Comparison of ENCODE assay signal across 12 cellular contexts in genomic region chr1:9766759-9767442, GRCh38. TPM values are rescaled to one million over a fixed set of nuclear protein-coding genes. Genes with fewer than 3 reads are reported as not detected.
DNase-seq lines count a peak whose midpoint lies in the region; ATAC-seq, FAIRE-seq and TF ChIP-seq lines count a peak whose summit lies in the region.
"Had no signal": no experiment of that assay in that cellular context is flagged by ENCODE, and none has a peak within 500 bp of the region (broad histone marks: within the 10 kb centered on the region; RNA-seq: fewer than 3 reads in every experiment).

No MANE protein-coding gene starts in this region.

- BruUV-seq in PC-3 (replicated peaks; lab: Mats Ljungman, UMichigan) = no TSS peak

- H3K9me2 ChIP-seq in PC-3 (replicated peaks; ENCODE audit: low read length) = no peaks in the 10 kb centered on the region

- H3K79me1 ChIP-seq in trophoblast cell (ENCODE audit: low read length) = no peaks in the 10 kb centered on the region

- no peak overlapping the region for H4K91ac ChIP-seq in trophoblast cell (ENCODE audit: low read depth, low read length)

- H3K27ac ChIP-seq in CD4-positive, CD25-positive, alpha-beta regulatory T cell (ENCODE audit: insufficient read depth, low read length, poor library complexity, severe bottlenecking) = no peak overlapping the region
- H3K27ac ChIP-seq in PC-3 (ENCODE audit: low read length) (peak overlapping the region; percentile 81), trophoblast cell (ENCODE audit: low read depth, low read length) (no peak overlapping the region)
- H3K27ac ChIP-seq: lower lobe of right lung had no signal

- H2AFZ ChIP-seq in PC-3 (ENCODE audit: low read length) (no peak overlapping the region), trophoblast cell (ENCODE audit: insufficient read depth, low read length, poor library complexity) (no peak overlapping the region)

- H3K4me2 ChIP-seq in PC-3 (ENCODE audit: low read length) (0 out of 2 replicates have a peak overlapping the region, but pooled peaks have one; percentile 26), trophoblast cell (ENCODE audit: low read length) (no peak overlapping the region)

- no peak overlapping the region for H4K12ac ChIP-seq in trophoblast cell (ENCODE audit: low read depth, low read length)

- POLR2A ChIA-PET in PC-3 (lab: Charles Lee; ENCODE audit: unreplicated experiment) = interaction anchor here (0.5 kb wide), 1 partner anchor 24 kb away, joined by 3 read pairs; no protein-coding TSS in a partner anchor

- no peak for FAIRE-seq in GM12892 (lab: Jason Lieb, UNC)

- no peak overlapping the region for H3K23ac ChIP-seq in trophoblast cell (ENCODE audit: low read length)

- no peaks in the 10 kb centered on the region for H3K27me3 ChIP-seq in CD4-positive, CD25-positive, alpha-beta regulatory T cell (ENCODE audit: control insufficient read depth, insufficient read depth, low read length)
- H3K27me3 ChIP-seq in PC-3 (ENCODE audit: low read length) = no peaks in the 10 kb centered on the region
- H3K27me3 ChIP-seq in trophoblast cell (ENCODE audit: insufficient read depth, low read length) = no peaks in the 10 kb centered on the region

- H3K4ac ChIP-seq in trophoblast cell (ENCODE audit: low read depth, low read length) = no peak overlapping the region

- H3K9ac ChIP-seq in PC-3 (ENCODE audit: low read length) = no peak overlapping the region
- H3K9ac ChIP-seq in trophoblast cell (ENCODE audit: low read length) = no peak overlapping the region

- H3K4me1 ChIP-seq in CD4-positive, CD25-positive, alpha-beta regulatory T cell (ENCODE audit: control insufficient read depth, insufficient read depth, low read length, poor library complexity, severe bottlenecking) = no peaks in the 10 kb centered on the region
- H3K4me1 ChIP-seq in PC-3 (ENCODE audit: insufficient read depth, low read length) (peaks cover 29% of the 10 kb centered on the region), trophoblast cell (ENCODE audit: control insufficient read depth in 1 of 2, insufficient read depth in 2 of 2, low read length in 2 of 2) (no peaks in the 10 kb centered on the region)

- H3K27me3 Mint-ChIP-seq in CD4-positive, CD25-positive, alpha-beta regulatory T cell = no peaks in the 10 kb centered on the region

- no peaks in the 10 kb centered on the region for H3K9me3 Mint-ChIP-seq in CD4-positive, CD25-positive, alpha-beta regulatory T cell

- no peak for DNase-seq in CD4-positive, CD25-positive, alpha-beta regulatory T cell
- DNase-seq in PC-3 = peak; percentile 96
- DNase-seq in epithelial cell of esophagus (ENCODE audit: low read depth) = peak; percentile 100
- DNase-seq in trophoblast cell = peak; percentile 99
- DNase-seq in GM12892 (ENCODE audit: insufficient read length) = no peak
- no peak for DNase-seq in NCI-H345 treated with DMSO at 0.1 percent for 48 hours (lab: John Stamatoyannopoulos, UW; ENCODE audit: unreplicated experiment)
- DNase-seq in HUDEP-2 (lab: John Stamatoyannopoulos, UW; ENCODE audit: unreplicated experiment in 76 of 76) = no peak
- DNase-seq: activated CD4-positive, alpha-beta T cell treated with anti-CD3 and anti-CD28 coated beads, Interleukin-2, amount 50 U/mL, for 1 hour; lower lobe of right lung; NCI-H774; stimulated activated CD4-positive, alpha-beta T cell treated with anti-CD3 and anti-CD28 coated beads, Interleukin-2, amount 100 ng/mL, for 24 hours had no signal

- H2BK5ac ChIP-seq in trophoblast cell (ENCODE audit: low read depth, low read length, poor library complexity) = no peak overlapping the region

- H3K18ac ChIP-seq in trophoblast cell (ENCODE audit: low read length) = no peak overlapping the region

- no peak overlapping the region for H2AK5ac ChIP-seq in trophoblast cell (ENCODE audit: low read length)

- peaks cover 20% of the 10 kb centered on the region for H3K36me3 Mint-ChIP-seq in CD4-positive, CD25-positive, alpha-beta regulatory T cell

- H2BK120ac ChIP-seq in trophoblast cell (ENCODE audit: insufficient read depth, low read length, poor library complexity) = no peak overlapping the region

- H3K27ac Mint-ChIP-seq in CD4-positive, CD25-positive, alpha-beta regulatory T cell = peak overlapping the region; percentile 17 to 55 (median 43)

- peaks cover 0 to 33% (median 10%) of the 10 kb centered on the region in 4 donors for H3K4me1 Mint-ChIP-seq in CD4-positive, CD25-positive, alpha-beta regulatory T cell

- TF ChIP-seq POLR2A in GM12892 (IDR thresholded peaks at IDR 0.05; ENCODE audit: low read depth, low read length) = no peak

- intact Hi-C loops in PC-3 (cut with micrococcal nuclease) = loop anchor here (2.0 kb wide), 1 partner anchor 16 kb away; no protein-coding TSS in a partner anchor

- CTCF ChIA-PET in PC-3 (lab: Charles Lee) = interaction anchor here (0.6 to 1.0 kb wide), 2 partner anchors 47 to 124 kb away, joined by 3 to 5 read pairs; no protein-coding TSS in a partner anchor

- H3K36me3 ChIP-seq in CD4-positive, CD25-positive, alpha-beta regulatory T cell (ENCODE audit: control insufficient read depth, insufficient read depth, low read length) = peaks cover 14% of the 10 kb centered on the region
- H3K36me3 ChIP-seq in PC-3 (ENCODE audit: low read depth, low read length) (no peaks in the 10 kb centered on the region; the same call in 1 of the 2 replicates), trophoblast cell (ENCODE audit: control insufficient read depth in 1 of 2, insufficient read depth in 2 of 2, low read length in 2 of 2) (peaks cover under 1 to 3% of the 10 kb centered on the region in 2 experiments)

- H2BK12ac ChIP-seq in trophoblast cell (ENCODE audit: low read length) = no peak overlapping the region

- H3K4me3 ChIP-seq in CD4-positive, CD25-positive, alpha-beta regulatory T cell (ENCODE audit: low read depth, low read length) = no peak overlapping the region
- H3K4me3 ChIP-seq in PC-3 (ENCODE audit: low read length) = no peak overlapping the region
- H3K4me3 ChIP-seq in epithelial cell of esophagus (ENCODE audit: low read length) = no peak overlapping the region
- no peak overlapping the region for H3K4me3 ChIP-seq in trophoblast cell (ENCODE audit: low read depth, low read length)
- H3K4me3 ChIP-seq: lower lobe of right lung had no signal

- H3K9me3 ChIP-seq in CD4-positive, CD25-positive, alpha-beta regulatory T cell (ENCODE audit: control insufficient read depth in 2 of 2, low read length in 2 of 2) = no peaks in the 10 kb centered on the region
- H3K9me3 ChIP-seq in PC-3 (ENCODE audit: low read length) = no peaks in the 10 kb centered on the region
- no peaks in the 10 kb centered on the region for H3K9me3 ChIP-seq in trophoblast cell (ENCODE audit: insufficient read depth, low read depth, low read length)
- H3K9me3 ChIP-seq: lower lobe of right lung had no signal

- WGBS in trophoblast cell (ENCODE audit: extremely low coverage, insufficient coverage, insufficient read length) = no CpG with 5 or more reads among the region's 15 CpGs

- H4K8ac ChIP-seq in trophoblast cell (ENCODE audit: low read depth, low read length) = no peak overlapping the region

- H3K79me2 ChIP-seq in PC-3 (ENCODE audit: low read length) = peaks cover 46% of the 10 kb centered on the region
- no peaks in the 10 kb centered on the region for H3K79me2 ChIP-seq in trophoblast cell (ENCODE audit: control insufficient read depth, insufficient read depth, low read length, poor library complexity)

- ATAC-seq in CD4-positive, CD25-positive, alpha-beta regulatory T cell (ENCODE audit: low read depth in 2 of 2) = no peak
- ATAC-seq in PC-3 = peak; percentile 97
- ATAC-seq in HG03521 (IDR thresholded peaks at IDR 0.05; ENCODE audit: unreplicated experiment) = no peak
- ATAC-seq: lower lobe of right lung had no signal

- TF ChIP-seq CTCF in PC-3 (conservative IDR thresholded peaks at IDR 0.05; ENCODE audit: low read depth, low read length) = no peak
- no peak for TF ChIP-seq CTCF in epithelial cell of esophagus (IDR thresholded peaks at IDR 0.05; ENCODE audit: insufficient read depth, low read depth, low read length, missing control alignments)

- H3K14ac ChIP-seq in trophoblast cell (ENCODE audit: low read length) = no peak overlapping the region

- H3K4me3 Mint-ChIP-seq in CD4-positive, CD25-positive, alpha-beta regulatory T cell = no peak overlapping the region

- no peaks in the 10 kb centered on the region for H4K20me1 ChIP-seq in PC-3 (ENCODE audit: low read length)

- peaks cover 10% of the 10 kb centered on the region for H3F3A ChIP-seq in PC-3 (ENCODE audit: low read length, unreplicated experiment)

RNA-seq across cellular contexts. Expression of gene CLSTN1, which starts 56.9 kb away (rescaled TPM):
- total RNA-seq in CD4-positive, CD25-positive, alpha-beta regulatory T cell = 106 TPM
- polyA plus RNA-seq in CD4-positive, CD25-positive, alpha-beta regulatory T cell = 10 to 100 TPM; 19.2 to 25.4 (median 22.3) TPM
- 98.3 and 117 TPM in 2 replicates for total RNA-seq in PC-3 (2014; rRNA removed)
- polyA plus RNA-seq in trophoblast cell (2013) = 40.1 and 42.2 TPM in 2 replicates
- 17.4 TPM for polyA plus RNA-seq in GM12892 (2012; ENCODE audit: missing spikeins)

Comparison
In these comparisons a context has a peak if more than half of its experiments do, and no peak if none do; other contexts are left out.
1. DNase-seq: peak in PC-3 (single experiment), epithelial cell of esophagus (single experiment) and trophoblast cell (2 of 2); none in CD4-positive, CD25-positive, alpha-beta regulatory T cell (0 of 3), GM12892 (single experiment), NCI-H345 treated with DMSO at 0.1 percent for 48 hours (single experiment) and HUDEP-2 (0 of 76).